ENCODE assay signal across 8 cellular contexts in the genomic region with DNA sequence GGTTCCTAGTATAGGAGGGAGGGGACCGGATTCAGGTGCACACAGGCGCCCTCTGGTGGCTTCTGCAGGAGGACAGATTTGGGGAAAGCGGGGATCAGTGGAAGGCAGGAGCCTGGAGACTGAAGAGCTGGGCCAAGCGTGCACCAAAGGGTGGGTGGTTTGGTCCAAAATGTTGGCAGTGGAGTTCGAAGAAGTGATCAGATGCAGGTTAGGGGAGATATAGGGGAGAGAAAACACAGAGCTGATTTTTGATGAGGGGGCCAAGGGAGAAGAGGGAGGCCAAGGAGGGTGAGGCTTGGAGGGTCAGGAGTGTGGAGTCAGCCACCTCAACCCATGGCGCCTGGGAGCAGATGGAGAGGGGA. TPM values are rescaled to one million over a fixed set of nuclear protein-coding genes. Genes with fewer than 3 reads are reported as not detected.
DNase-seq lines count a peak whose midpoint lies in the region; ATAC-seq and TF ChIP-seq lines count a peak whose summit lies in the region.

No MANE protein-coding gene starts in this region.

- WGBS in endodermal cell (ENCODE audit: insufficient coverage in 1 of 2, insufficient read length in 1 of 2), 2 experiments: 40 to 61% methylated on average over 4 to 6 of the region's 6 CpGs

- no peak overlapping the region for H3K27ac Mint-ChIP-seq in endodermal cell

- H3K27me3 Mint-ChIP-seq in endodermal cell (ENCODE audit: insufficient read depth): no peaks in the 10 kb centered on the region

- no peak for ATAC-seq in HG02852 (IDR thresholded peaks at IDR 0.05; ENCODE audit: unreplicated experiment)

- TF ChIP-seq CTCF in endodermal cell (conservative IDR thresholded peaks at IDR 0.05): peak; percentile 94

- H3K4me3 ChIP-seq in endodermal cell (ENCODE audit: low read length): no peak overlapping the region

- in situ Hi-C loops in Caki2 (cut with HindIII; ENCODE audit: low pct_unique_long_range_greater_than_20kb, low sequenced_read_pairs): no loop called here

- H3K4me3 Mint-ChIP-seq in endodermal cell: no peak overlapping the region

- no peak overlapping the region for H3K9ac ChIP-seq in endodermal cell (ENCODE audit: extremely low read depth, low read length, poor library complexity, severe bottlenecking)

- H3K4me1 Mint-ChIP-seq in endodermal cell: peaks cover 11% of the 10 kb centered on the region

- no peaks in the 10 kb centered on the region for H3K36me3 ChIP-seq in endodermal cell (ENCODE audit: control insufficient read depth, insufficient read depth, low read length)

- peak; percentile 67 for DNase-seq in Caki2 (ENCODE audit: low read depth)
- peak; percentile 61 for DNase-seq in HT1080 (ENCODE audit: low read depth)
- DNase-seq in NOMO-1 (lab: John Stamatoyannopoulos, UW; ENCODE audit: unreplicated experiment in 2 of 2): peak; percentile 48 to 68
- peak; percentile 52 to 56 for DNase-seq in activated CD8-positive, alpha-beta memory T cell treated with anti-CD3 and anti-CD28 coated beads for 4 hours (ENCODE audit: low read depth in 2 of 2)
- DNase-seq in endodermal cell: peak; percentile 95
- peak; percentile 85 for DNase-seq in mucosa of gallbladder (ENCODE audit: low spot score)
- DNase-seq in stimulated activated CD8-positive, alpha-beta memory T cell treated with anti-CD3 and anti-CD28 coated beads, Interleukin-4, amount 100 ng/mL, for 1 hour (ENCODE audit: low read depth in 2 of 2, low spot score in 1 of 2): peak; percentile 42 to 61

- H3K36me3 Mint-ChIP-seq in endodermal cell (ENCODE audit: low read depth): no peaks in the 10 kb centered on the region

- no peaks in the 10 kb centered on the region for H3K9me3 ChIP-seq in endodermal cell (ENCODE audit: control insufficient read depth, low read length)

- H3K4me1 ChIP-seq in endodermal cell (ENCODE audit: control insufficient read depth, insufficient read depth, low read length): no peaks in the 10 kb centered on the region

- no peak overlapping the region for H3K27ac ChIP-seq in endodermal cell (ENCODE audit: low read depth, low read length)

- H3K9me3 Mint-ChIP-seq in endodermal cell: no peaks in the 10 kb centered on the region

- no peaks in the 10 kb centered on the region for H3K27me3 ChIP-seq in endodermal cell (ENCODE audit: control insufficient read depth, insufficient read depth, low read length, poor library complexity, severe bottlenecking)

RNA-seq across cellular contexts. Expression of a gene that starts 6.8 kb away (rescaled TPM):
- total RNA-seq in Caki2 (2014; rRNA removed; shearing (Covaris generic); ENCODE audit: low replicate concordance): 19.1 TPM in 2 replicates
- total RNA-seq in HT1080 (2014; rRNA removed; shearing (Covaris generic)): 33.8 and 47.1 TPM in 2 replicates
- polyA plus RNA-seq in HT1080 (2015; cell fraction: cytosol; rRNA removed): 76.8 and 93.2 TPM in 2 replicates
- 53.8 and 64.1 TPM in 2 replicates for polyA plus RNA-seq in HT1080 (2015; cell fraction: nucleus; rRNA removed)
- total RNA-seq in endodermal cell (10 to 100 TPM; 80.6 to 86.6 TPM), mucosa of gallbladder (33.5 TPM)
- 115 TPM for polyA plus RNA-seq in endodermal cell (2013, experiment 1 of 2)
- 105 TPM for polyA plus RNA-seq in endodermal cell (2013, experiment 2 of 2)

RNA-seq across cellular contexts. Expression of a gene that starts 16.3 kb away (rescaled TPM):
- total RNA-seq in Caki2 (2014; rRNA removed; shearing (Covaris generic); ENCODE audit: low replicate concordance): 1.1 and 3.3 TPM in 2 replicates
- not detected in 2 replicates for total RNA-seq in HT1080 (2014; rRNA removed; shearing (Covaris generic))
- polyA plus RNA-seq in HT1080 (2015; cell fraction: cytosol; rRNA removed): not detected in 2 replicates
- not detected in 2 replicates for polyA plus RNA-seq in HT1080 (2015; cell fraction: nucleus; rRNA removed)
- total RNA-seq in endodermal cell (under 1 TPM in 1 of 2 donors, not detected in 1; 0.24 TPM), mucosa of gallbladder (0.78 TPM)
- polyA plus RNA-seq in endodermal cell (2013, experiment 1 of 2): not detected
- polyA plus RNA-seq in endodermal cell (2013, experiment 2 of 2): not detected

RNA-seq across cellular contexts. Expression of a gene that starts 28.5 kb away (rescaled TPM):
- total RNA-seq in Caki2 (2014; rRNA removed; shearing (Covaris generic); ENCODE audit: low replicate concordance): 47.7 and 64.0 TPM in 2 replicates
- total RNA-seq in HT1080 (2014; rRNA removed; shearing (Covaris generic)): 49.2 and 55.8 TPM in 2 replicates
- 56.1 and 67.8 TPM in 2 replicates for polyA plus RNA-seq in HT1080 (2015; cell fraction: cytosol; rRNA removed)
- polyA plus RNA-seq in HT1080 (2015; cell fraction: nucleus; rRNA removed): 23.5 and 27.6 TPM in 2 replicates
- total RNA-seq in endodermal cell (10 to 100 TPM; 19.7 to 34.5 TPM), mucosa of gallbladder (30.2 TPM)
- polyA plus RNA-seq in endodermal cell (2013, experiment 1 of 2): 33.2 TPM
- 32.3 TPM for polyA plus RNA-seq in endodermal cell (2013, experiment 2 of 2)
